ENCODE assay signal across 19 cellular contexts in genomic region chr2:84918430-84918829, GRCh38. TPM values are rescaled to one million over a fixed set of nuclear protein-coding genes. Genes with fewer than 3 reads are reported as not detected.
A peak's percentile ranks its signal among the peaks of the same experiment; 100 is the strongest.
DNase-seq lines count a peak whose midpoint lies in the region; TF ChIP-seq lines count a peak whose summit lies in the region.
"Had no signal": no experiment of that assay in that cellular context is flagged by ENCODE, and none has a peak within 500 bp of the region (broad histone marks: within the 10 kb centered on the region; RNA-seq: fewer than 3 reads in every experiment).

No MANE protein-coding gene starts in this region.

- peaks cover 3% of the 10 kb centered on the region for H3K36me3 Mint-ChIP-seq in activated CD4-positive, alpha-beta T cell treated with anti-CD3 and anti-CD28 coated beads, Interleukin-2, amount 10 ng/mL, durations not matched to agents 24 days and 14 days (ENCODE audit: low read depth)
- H3K36me3 Mint-ChIP-seq in Caco-2 (ENCODE audit: insufficient read depth, unreplicated experiment): peaks cover 13% of the 10 kb centered on the region
- no peaks in the 10 kb centered on the region for H3K36me3 Mint-ChIP-seq in activated naive CD8-positive, alpha-beta T cell treated with anti-CD3 and anti-CD28 coated beads for 36 hours

- H2AFZ ChIP-seq in osteoblast (ENCODE audit: low read length): peak overlapping the region; percentile 36

- H3K9me3 ChIP-seq in Caco-2 (no peaks in the 10 kb centered on the region), osteoblast (ENCODE audit: low read depth, low read length) (no peaks in the 10 kb centered on the region), BE2C (no peaks in the 10 kb centered on the region)
- H3K9me3 ChIP-seq: esophagus squamous epithelium, heart right ventricle, tibial artery had no signal

- peaks cover 13% of the 10 kb centered on the region for H3K4me1 ChIP-seq in Caco-2
- peaks cover 14% of the 10 kb centered on the region for H3K4me1 ChIP-seq in osteoblast (ENCODE audit: insufficient read depth, low read length)
- H3K4me1 ChIP-seq in BE2C: no peaks in the 10 kb centered on the region

- no peaks in the 10 kb centered on the region for H4K20me1 ChIP-seq in osteoblast (ENCODE audit: insufficient read depth, low read length)

- H3K4me3 Mint-ChIP-seq in activated CD4-positive, alpha-beta T cell treated with anti-CD3 and anti-CD28 coated beads, Interleukin-2, amount 10 ng/mL, durations not matched to agents 24 days and 14 days: no peak overlapping the region
- H3K4me3 Mint-ChIP-seq in Caco-2 (ENCODE audit: unreplicated experiment): no peak overlapping the region
- peak overlapping the region; percentile 32 for H3K4me3 Mint-ChIP-seq in activated naive CD8-positive, alpha-beta T cell treated with anti-CD3 and anti-CD28 coated beads for 36 hours
- H3K4me3 Mint-ChIP-seq: mesothelial cell of epicardium had no signal

- CTCF ChIA-PET in Caco-2 (lab: Charles Lee): interaction anchor here (0.6 kb wide), 1 partner anchor 55 kb away, joined by 4 read pairs; no protein-coding TSS in a partner anchor

- H3K27me3 ChIP-seq in Caco-2 (replicated peaks; ENCODE audit: control insufficient read depth, insufficient read depth, low read length): no peaks in the 10 kb centered on the region
- no peaks in the 10 kb centered on the region for H3K27me3 ChIP-seq in osteoblast (ENCODE audit: insufficient read depth, low read length)
- no peaks in the 10 kb centered on the region for H3K27me3 ChIP-seq in BE2C
- H3K27me3 ChIP-seq: esophagus squamous epithelium, heart right ventricle, tibial artery had no signal

- POLR2A ChIA-PET in Caco-2 (lab: Charles Lee): no interaction called here

- peak overlapping the region; percentile 80 for H3K27ac Mint-ChIP-seq in activated CD4-positive, alpha-beta T cell treated with anti-CD3 and anti-CD28 coated beads, Interleukin-2, amount 10 ng/mL, durations not matched to agents 24 days and 14 days
- H3K27ac Mint-ChIP-seq in Caco-2 (ENCODE audit: unreplicated experiment): peak overlapping the region; percentile 59
- peak overlapping the region; percentile 96 for H3K27ac Mint-ChIP-seq in activated naive CD8-positive, alpha-beta T cell treated with anti-CD3 and anti-CD28 coated beads for 36 hours
- H3K27ac Mint-ChIP-seq: mesothelial cell of epicardium had no signal

- H3K79me2 ChIP-seq in osteoblast (ENCODE audit: insufficient read depth, low read length): no peaks in the 10 kb centered on the region

- H3K4me2 ChIP-seq in osteoblast (ENCODE audit: insufficient read depth, low read length): no peak overlapping the region

- no peaks in the 10 kb centered on the region for H3K9me3 Mint-ChIP-seq in activated CD4-positive, alpha-beta T cell treated with anti-CD3 and anti-CD28 coated beads, Interleukin-2, amount 10 ng/mL, durations not matched to agents 24 days and 14 days
- no peaks in the 10 kb centered on the region for H3K9me3 Mint-ChIP-seq in Caco-2 (ENCODE audit: unreplicated experiment)
- no peaks in the 10 kb centered on the region for H3K9me3 Mint-ChIP-seq in activated naive CD8-positive, alpha-beta T cell treated with anti-CD3 and anti-CD28 coated beads for 36 hours
- H3K9me3 Mint-ChIP-seq: activated T-helper 1 cell treated with anti-CD3 and anti-CD28 coated beads, Interleukin-12 subunit alpha, Interleukin-12 subunit beta, Interleukin-2, Interleukin-4 antibody, amounts not matched to agents 30 ng/mL and 10 ng/mL and 1 ng/mL, durations not matched to agents 14 hours and 24 hours and 36 hours; mesothelial cell of epicardium had no signal

- TF ChIP-seq CTCF in Caco-2 (IDR thresholded peaks at IDR 0.05; ENCODE audit: insufficient read depth in 1 of 2, low read depth in 1 of 2, low read length in 1 of 2, severe bottlenecking in 1 of 2, unreplicated experiment in 1 of 2): no peak
- TF ChIP-seq CTCF in osteoblast (IDR thresholded peaks at IDR 0.05; ENCODE audit: extremely low read depth, low read depth, low read length): no peak
- no peak for TF ChIP-seq CTCF in BE2C (IDR thresholded peaks at IDR 0.05; ENCODE audit: low read depth, low read length)

- peaks cover 30% of the 10 kb centered on the region for H3K4me1 Mint-ChIP-seq in activated CD4-positive, alpha-beta T cell treated with anti-CD3 and anti-CD28 coated beads, Interleukin-2, amount 10 ng/mL, durations not matched to agents 24 days and 14 days
- peaks cover 15% of the 10 kb centered on the region for H3K4me1 Mint-ChIP-seq in Caco-2 (ENCODE audit: low read depth, unreplicated experiment)
- H3K4me1 Mint-ChIP-seq in activated naive CD8-positive, alpha-beta T cell treated with anti-CD3 and anti-CD28 coated beads for 36 hours: peaks cover 42% of the 10 kb centered on the region

- H3K36me3 ChIP-seq in Caco-2 (ENCODE audit: control insufficient read depth, insufficient read depth, low read length) (no peaks in the 10 kb centered on the region), osteoblast (ENCODE audit: insufficient read depth, low read length) (no peaks in the 10 kb centered on the region), BE2C (no peaks in the 10 kb centered on the region)
- H3K36me3 ChIP-seq: esophagus squamous epithelium, heart right ventricle, tibial artery had no signal

- DNase-seq in activated CD4-positive, alpha-beta T cell treated with anti-CD3 and anti-CD28 coated beads, Interleukin-2, amount 10 ng/mL, durations not matched to agents 24 days and 14 days: no peak
- no peak for DNase-seq in activated CD4-positive, alpha-beta T cell treated with anti-CD3 and anti-CD28 coated beads, Interleukin-2, amount 50 U/mL, for 48 hours
- DNase-seq in Caco-2 (no peak), osteoblast (ENCODE audit: insufficient read length, low spot score, missing footprints) (peak; percentile 78), dedifferentiated amniotic fluid mesenchymal stem cell (ENCODE audit: extremely low spot score) (no peak), NCI-H748 treated with DMSO at 0.1 percent for 48 hours (lab: John Stamatoyannopoulos, UW) (no peak), BE2C (no peak)
- DNase-seq in activated naive CD8-positive, alpha-beta T cell treated with anti-CD3 and anti-CD28 coated beads for 36 hours: no peak
- DNase-seq: activated CD4-positive, CD25-positive, alpha-beta regulatory T cell treated with anti-CD3 and anti-CD28 coated beads, Interleukin-2, amount 50 U/mL, for 72 hours; esophagus squamous epithelium; heart right ventricle; islet precursor cell; NCI-H2081; NCI-H774; stimulated activated CD4-positive, alpha-beta T cell treated with anti-CD3 and anti-CD28 coated beads, Interleukin-2, amount 100 ng/mL, for 48 hours; stimulated activated CD8-positive, alpha-beta memory T cell treated with anti-CD3 and anti-CD28 coated beads, Interleukin-4, amount 100 ng/mL, for 48 hours; tibial artery had no signal

- no peaks in the 10 kb centered on the region for H3K27me3 Mint-ChIP-seq in activated CD4-positive, alpha-beta T cell treated with anti-CD3 and anti-CD28 coated beads, Interleukin-2, amount 10 ng/mL, durations not matched to agents 24 days and 14 days
- no peaks in the 10 kb centered on the region for H3K27me3 Mint-ChIP-seq in Caco-2 (ENCODE audit: insufficient read depth, unreplicated experiment)
- H3K27me3 Mint-ChIP-seq in activated naive CD8-positive, alpha-beta T cell treated with anti-CD3 and anti-CD28 coated beads for 36 hours: no peaks in the 10 kb centered on the region

- H3K4me3 ChIP-seq in Caco-2 (ENCODE audit: low read depth, low read length) (no peak overlapping the region), osteoblast (ENCODE audit: insufficient read depth, low read length) (no peak overlapping the region), BE2C (ENCODE audit: low read depth, low read length) (no peak overlapping the region)
- H3K4me3 ChIP-seq: esophagus squamous epithelium, heart right ventricle, tibial artery had no signal

- intact Hi-C loops in activated CD4-positive, alpha-beta T cell treated with anti-CD3 and anti-CD28 coated beads, Interleukin-2, amount 10 ng/mL, durations not matched to agents 24 days and 14 days (cut with micrococcal nuclease): no loop called here
- intact Hi-C loops in Caco-2 (cut with micrococcal nuclease; ENCODE audit: unreplicated experiment): no loop called here

- peak overlapping the region; percentile 99 for H3K27ac ChIP-seq in osteoblast (ENCODE audit: low read depth, low read length)
- H3K27ac ChIP-seq: tibial artery had no signal

- BruUV-seq in Caco-2 (replicated peaks; lab: Mats Ljungman, UMichigan): no TSS peak

RNA-seq across cellular contexts. Expression of gene TMSB10, which starts 13.0 kb away (rescaled TPM):
- total RNA-seq in activated CD4-positive, alpha-beta T cell treated with anti-CD3 and anti-CD28 coated beads, Interleukin-2, amount 10 ng/mL, durations not matched to agents 24 days and 14 days: 2,196 and 2,218 TPM in 2 replicates
- 1,258 and 1,458 TPM in 2 replicates for total RNA-seq in Caco-2 (2022)
- 1,000 to 10,000 TPM; 1,816 to 1,884 TPM for total RNA-seq in activated naive CD8-positive, alpha-beta T cell treated with anti-CD3 and anti-CD28 coated beads for 36 hours
- total RNA-seq in osteoblast: 3,633 and 4,065 TPM in 2 replicates
- 925 TPM for polyA plus RNA-seq in BE2C (2012; ENCODE audit: insufficient read depth, insufficient read length, low read depth)

RNA-seq across cellular contexts. Expression of gene TRABD2A, which starts 37.5 kb away (rescaled TPM):
- total RNA-seq in activated CD4-positive, alpha-beta T cell treated with anti-CD3 and anti-CD28 coated beads, Interleukin-2, amount 10 ng/mL, durations not matched to agents 24 days and 14 days: 56.3 and 59.6 TPM in 2 replicates
- total RNA-seq in Caco-2 (2022) (1.3 and 1.4 TPM in 2 replicates), osteoblast (2.9 and 3.5 TPM in 2 replicates)
- total RNA-seq in activated naive CD8-positive, alpha-beta T cell treated with anti-CD3 and anti-CD28 coated beads for 36 hours: 10 to 100 TPM; 59.2 to 61.7 TPM
- polyA plus RNA-seq in BE2C (2012; ENCODE audit: insufficient read depth, insufficient read length, low read depth): not detected

RNA-seq across cellular contexts. Expression of gene KCMF1, which starts 52.5 kb away (rescaled TPM):
- 98.1 and 101 TPM in 2 replicates for total RNA-seq in activated CD4-positive, alpha-beta T cell treated with anti-CD3 and anti-CD28 coated beads, Interleukin-2, amount 10 ng/mL, durations not matched to agents 24 days and 14 days
- total RNA-seq in Caco-2 (2022) (81.5 and 83.4 TPM in 2 replicates), osteoblast (68.7 and 74.2 TPM in 2 replicates)
- 100 to 1,000 TPM; 101 to 111 TPM for total RNA-seq in activated naive CD8-positive, alpha-beta T cell treated with anti-CD3 and anti-CD28 coated beads for 36 hours
- 28.0 TPM for polyA plus RNA-seq in BE2C (2012; ENCODE audit: insufficient read depth, insufficient read length, low read depth)

Comparison
In these comparisons a context has a peak if more than half of its experiments do, and no peak if none do; other contexts are left out.
1. RNA of gene TRABD2A, which starts 37.5 kb away (total RNA-seq): 59.2 to 61.7 TPM in activated naive CD8-positive, alpha-beta T cell treated with anti-CD3 and anti-CD28 coated beads for 36 hours and 56.3 to 59.6 TPM in activated CD4-positive, alpha-beta T cell treated with anti-CD3 and anti-CD28 coated beads, Interleukin-2, amount 10 ng/mL, durations not matched to agents 24 days and 14 days; 2.9 to 3.5 TPM in osteoblast and 1.3 to 1.4 TPM in Caco-2; every median in the first group is over 10 times any median in the second.
2. Peak in every context shown above with its lines, with median percentiles within 50 percentile points of each other: H3K27ac Mint-ChIP-seq.